ENCODE assay signal across 19 cellular contexts in the genomic region with DNA sequence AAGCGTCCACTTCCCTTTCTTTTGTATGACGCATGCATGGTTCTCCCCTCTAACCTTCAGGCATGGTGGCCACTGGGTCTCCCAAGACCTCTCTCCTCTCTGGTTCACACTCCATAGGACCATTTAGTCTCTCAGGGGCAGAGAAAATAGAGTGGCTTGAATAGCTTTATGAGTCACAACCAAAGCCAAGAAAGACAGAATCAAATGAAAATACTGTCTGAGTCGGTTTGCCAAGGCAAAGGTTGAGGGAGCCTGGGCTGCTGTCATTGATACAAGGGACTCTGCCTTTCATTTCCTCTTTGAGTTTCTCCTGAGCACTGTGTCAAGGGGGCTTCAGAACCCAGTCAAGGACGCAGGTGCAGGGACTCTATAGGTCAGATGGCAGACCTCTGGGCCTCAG. TPM values are rescaled to one million over a fixed set of nuclear protein-coding genes. Genes with fewer than 3 reads are reported as not detected.
"Had no signal": no experiment of that assay in that cellular context is flagged by ENCODE, and none has a peak within 500 bp of the region (broad histone marks: within the 10 kb centered on the region; RNA-seq: fewer than 3 reads in every experiment).

No MANE protein-coding gene starts in this region.

- H3K36me3 Mint-ChIP-seq: activated naive CD8-positive, alpha-beta T cell treated with anti-CD3 and anti-CD28 coated beads for 36 hours had no signal

- H3K27me3 ChIP-seq: cardiac muscle cell had no signal

- H3K4me1 ChIP-seq: parathyroid adenoma, stomach had no signal

- H3K9ac ChIP-seq: parathyroid adenoma had no signal

- H2AFZ ChIP-seq: parathyroid adenoma had no signal

- H3K9me3 Mint-ChIP-seq: activated CD4-positive, alpha-beta memory T cell treated with anti-CD3 and anti-CD28 coated beads, Interleukin-2, amount 10 ng/mL, durations not matched to agents 7 days and 5 days; activated naive CD8-positive, alpha-beta T cell treated with anti-CD3 and anti-CD28 coated beads for 36 hours; activated T-cell treated with anti-CD3 and anti-CD28 coated beads, Interleukin-2, amount 50 U/mL, for 72 hours; nephron progenitor cell had no signal

- DNase-seq: activated CD4-positive, alpha-beta memory T cell treated with anti-CD3 and anti-CD28 coated beads, Interleukin-2, amount 10 ng/mL, durations not matched to agents 7 days and 5 days; activated CD8-positive, alpha-beta memory T cell treated with anti-CD3 and anti-CD28 coated beads, Interleukin-2, amount 50 U/mL, for 4 hours; activated gamma-delta T cell treated with Interleukin-2 at 50 U/mL for 16 hours; activated naive CD8-positive, alpha-beta T cell treated with anti-CD3 and anti-CD28 coated beads for 36 hours; activated T-cell treated with anti-CD3 and anti-CD28 coated beads, Interleukin-2, amount 50 U/mL, for 72 hours; cortex of kidney; effector CD8-positive, alpha-beta T cell; islet precursor cell; left ventricle myocardium superior; mesenchymal stem cell; nephron progenitor cell; stimulated activated CD4-positive, alpha-beta T cell treated with anti-CD3 and anti-CD28 coated beads, Interleukin-15, amount 100 ng/mL, for 24 hours; stimulated activated CD4-positive, alpha-beta T cell treated with anti-CD3 and anti-CD28 coated beads, Interleukin-4, amount 100 ng/mL, for 24 hours; stomach had no signal

- H3K27ac ChIP-seq: cardiac muscle cell, parathyroid adenoma, stomach, thoracic aorta, VCaP had no signal

- H3K79me2 ChIP-seq: parathyroid adenoma had no signal

- H3K4me1 Mint-ChIP-seq: activated CD4-positive, alpha-beta memory T cell treated with anti-CD3 and anti-CD28 coated beads, Interleukin-2, amount 10 ng/mL, durations not matched to agents 7 days and 5 days; activated naive CD8-positive, alpha-beta T cell treated with anti-CD3 and anti-CD28 coated beads for 36 hours had no signal

- ATAC-seq: activated T-cell treated with anti-CD3 and anti-CD28 coated beads, Interleukin-2, amount 50 U/mL, for 72 hours; left ventricle myocardium superior had no signal

- H3K27me3 Mint-ChIP-seq: activated CD4-positive, alpha-beta memory T cell treated with anti-CD3 and anti-CD28 coated beads, Interleukin-2, amount 10 ng/mL, durations not matched to agents 7 days and 5 days had no signal

- H3K36me3 ChIP-seq: cardiac muscle cell, stomach, thoracic aorta had no signal

- H3K4me3 ChIP-seq: cardiac muscle cell, stomach, thoracic aorta had no signal

- FAIRE-seq: frontal cortex had no signal

- H3K4me3 Mint-ChIP-seq: activated CD4-positive, alpha-beta memory T cell treated with anti-CD3 and anti-CD28 coated beads, Interleukin-2, amount 10 ng/mL, durations not matched to agents 7 days and 5 days; activated naive CD8-positive, alpha-beta T cell treated with anti-CD3 and anti-CD28 coated beads for 36 hours; activated T-cell treated with anti-CD3 and anti-CD28 coated beads, Interleukin-2, amount 50 U/mL, for 72 hours; nephron progenitor cell had no signal

- H3K9me3 ChIP-seq: stomach, thoracic aorta had no signal

- H3K27ac Mint-ChIP-seq: activated CD4-positive, alpha-beta memory T cell treated with anti-CD3 and anti-CD28 coated beads, Interleukin-2, amount 10 ng/mL, durations not matched to agents 7 days and 5 days; activated naive CD8-positive, alpha-beta T cell treated with anti-CD3 and anti-CD28 coated beads for 36 hours; activated T-cell treated with anti-CD3 and anti-CD28 coated beads, Interleukin-2, amount 50 U/mL, for 72 hours; nephron progenitor cell had no signal

RNA-seq across cellular contexts. Expression of a gene that starts 44.2 kb away (rescaled TPM):
- total RNA-seq: activated CD4-positive, alpha-beta memory T cell treated with anti-CD3 and anti-CD28 coated beads, Interleukin-2, amount 10 ng/mL, durations not matched to agents 7 days and 5 days; activated naive CD8-positive, alpha-beta T cell treated with anti-CD3 and anti-CD28 coated beads for 36 hours had no signal
